ENCODE assay signal across 8 cellular contexts in the genomic region with DNA sequence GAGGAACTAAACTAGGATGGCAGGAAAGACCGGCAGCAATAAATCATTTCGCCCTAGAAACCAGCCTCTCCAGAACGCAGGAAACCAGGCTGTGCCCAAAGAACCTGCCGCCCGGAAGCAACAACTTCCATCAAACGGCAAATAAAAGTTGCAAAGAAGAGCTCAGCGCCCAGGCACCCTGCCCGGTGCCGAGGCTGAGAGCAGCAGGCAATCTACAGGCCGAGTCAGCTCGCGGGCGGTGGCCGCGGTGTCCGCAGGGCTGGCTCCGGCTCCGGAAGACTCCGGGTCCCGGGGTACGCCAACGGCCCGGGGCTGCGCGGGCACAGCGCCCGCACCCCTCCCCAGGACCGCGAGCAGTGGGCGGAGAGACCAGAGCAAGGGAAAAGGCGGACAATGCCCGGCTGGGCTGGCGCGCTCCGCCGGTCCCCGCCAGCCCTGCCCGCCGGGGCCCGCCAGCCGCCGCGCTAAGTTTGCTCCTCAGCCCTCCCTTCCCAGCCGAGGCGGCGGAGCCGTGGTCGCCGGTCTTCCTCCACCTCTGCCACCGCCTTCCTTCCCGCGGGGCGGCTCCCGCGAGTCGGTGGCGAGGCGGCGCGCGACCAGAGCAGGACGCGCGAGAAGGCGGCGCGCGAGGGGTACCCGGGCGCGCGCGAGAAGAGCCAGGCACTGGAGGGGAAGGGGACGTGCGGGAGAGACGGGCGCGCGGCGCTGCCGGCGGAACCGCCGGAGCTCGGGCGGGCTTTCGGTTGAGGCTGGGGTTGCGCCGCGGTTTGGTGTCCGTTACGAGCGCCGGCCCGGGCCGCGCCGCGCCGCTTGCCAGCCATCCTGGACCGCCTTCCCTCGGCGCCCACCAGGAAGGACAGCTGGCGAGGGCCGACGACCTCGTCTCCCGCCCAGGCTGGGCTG. TPM values are rescaled to one million over a fixed set of nuclear protein-coding genes. Genes with fewer than 3 reads are reported as not detected.
DNase-seq lines count a peak whose midpoint lies in the region; ATAC-seq and TF ChIP-seq lines count a peak whose summit lies in the region.

No MANE protein-coding gene starts in this region.

- H3K36me3 ChIP-seq in Peyer's patch (no peaks in the 10 kb centered on the region), neuron (ENCODE audit: insufficient read depth, low read length) (no peaks in the 10 kb centered on the region)

- ATAC-seq in GM19035 (IDR thresholded peaks at IDR 0.05; ENCODE audit: unreplicated experiment) (peak; percentile 33), HG03280 (IDR thresholded peaks at IDR 0.05; ENCODE audit: unreplicated experiment) (peak; percentile 29)

- H3K9me3 ChIP-seq in Peyer's patch = no peaks in the 10 kb centered on the region
- no peaks in the 10 kb centered on the region for H3K9me3 ChIP-seq in neuron (ENCODE audit: low read length)

- peak overlapping the region; percentile 94 to 98 (median 96) for H3K27ac ChIP-seq in Peyer's patch
- H3K27ac ChIP-seq in substantia nigra (ENCODE audit: low read depth, low read length, poor library complexity, severe bottlenecking) = peak overlapping the region; percentile 92

- H3K4me1 ChIP-seq in Peyer's patch = peaks cover 0 to 33% (median 3%) of the 10 kb centered on the region in 4 donors
- H3K4me1 ChIP-seq in neuron (ENCODE audit: insufficient read depth, low read length) = peaks cover 42% of the 10 kb centered on the region

- peak in 2 of 6 experiments; percentile 2 to 19 for TF ChIP-seq CTCF in Peyer's patch (IDR thresholded peaks at IDR 0.05)

- TF ChIP-seq POLR2A in Peyer's patch (IDR thresholded peaks at IDR 0.05) = peak in 1 of 2 donors; percentile 6

- H3K27me3 ChIP-seq in Peyer's patch (no peaks in the 10 kb centered on the region), neuron (ENCODE audit: insufficient read depth, low read length) (no peaks in the 10 kb centered on the region)

- peak overlapping the region; percentile 93 for H2AFZ ChIP-seq in neuron (ENCODE audit: low read depth, low read length)

- peak overlapping the region; percentile 85 to 99 (median 87) for H3K4me3 ChIP-seq in Peyer's patch
- peak overlapping the region; percentile 99 for H3K4me3 ChIP-seq in neuron (ENCODE audit: low read length)

- DNase-seq in CD1c-positive myeloid dendritic cell (ENCODE audit: extremely low spot score) (peak; percentile 76), Peyer's patch (peak; percentile 61 to 84 (median 82)), foreskin melanocyte (peak; percentile 57), substantia nigra (lab: John Stamatoyannopoulos, UW) (peak in 45 of 49 donors; percentile 12 to 79 (median 56))
- peak; percentile 43 for DNase-seq in activated gamma-delta T cell treated with anti-CD3 and anti-CD28 coated beads, Interleukin-2, amount 50 U/mL, for 16 hours (ENCODE audit: low read depth)

RNA-seq across cellular contexts. Expression of a gene that starts 0.7 kb away (rescaled TPM):
- total RNA-seq in Peyer's patch = 100 to 1,000 TPM; 220 to 253 (median 241) TPM

RNA-seq across cellular contexts. Expression of a gene that starts 51.5 kb away (rescaled TPM):
- 100 to 1,000 TPM in 1 of 4 donors, 10 to 100 TPM in 3; 63.5 to 120 (median 76.5) TPM for total RNA-seq in Peyer's patch

Comparison
In these comparisons a context has a peak if more than half of its experiments do, and no peak if none do; other contexts are left out.
1. Peak in every context shown above with its lines: DNase-seq, ATAC-seq, H3K4me3 ChIP-seq and H3K27ac ChIP-seq.